In genomic region chr1:8866792-8867415, GRCh38 we compare ENCODE assay signal across 13 cellular contexts. TPM values are rescaled to one million over a fixed set of nuclear protein-coding genes. Genes with fewer than 3 reads are reported as not detected.
A peak's percentile ranks its signal among the peaks of the same experiment; 100 is the strongest.
DNase-seq lines count a peak whose midpoint lies in the region; ATAC-seq and TF ChIP-seq lines count a peak whose summit lies in the region.
"Had no signal": no experiment of that assay in that cellular context is flagged by ENCODE, and none has a peak within 500 bp of the region (broad histone marks: within the 10 kb centered on the region; RNA-seq: fewer than 3 reads in every experiment).

No MANE protein-coding gene starts in this region.

- intact Hi-C loops in CD4-positive, alpha-beta memory T cell (cut with micrococcal nuclease): no loop called here

- TF ChIP-seq CTCF in nephron progenitor cell (IDR thresholded peaks at IDR 0.05): no peak

- no peaks in the 10 kb centered on the region for H3K9me3 Mint-ChIP-seq in activated T-cell treated with anti-CD3 and anti-CD28 coated beads, Interleukin-2, amount 50 U/mL, for 4 hours
- no peaks in the 10 kb centered on the region for H3K9me3 Mint-ChIP-seq in nephron progenitor cell
- no peaks in the 10 kb centered on the region for H3K9me3 Mint-ChIP-seq in CD4-positive, alpha-beta memory T cell

- H3K4me1 Mint-ChIP-seq in activated T-cell treated with anti-CD3 and anti-CD28 coated beads, Interleukin-2, amount 50 U/mL, for 4 hours (ENCODE audit: low read depth): peaks cover 42% of the 10 kb centered on the region
- peaks cover 51% of the 10 kb centered on the region for H3K4me1 Mint-ChIP-seq in nephron progenitor cell
- peaks cover 10 to 31% (median 17%) of the 10 kb centered on the region in 4 donors for H3K4me1 Mint-ChIP-seq in CD4-positive, alpha-beta memory T cell

- peak; percentile 77 for DNase-seq in activated CD4-positive, alpha-beta T cell treated with anti-CD3 and anti-CD28 coated beads for 48 hours
- no peak for DNase-seq in activated CD4-positive, alpha-beta T cell treated with anti-CD3 and anti-CD28 coated beads for 1 hour
- DNase-seq in activated T-cell treated with anti-CD3 and anti-CD28 coated beads, Interleukin-2, amount 50 U/mL, for 4 hours: no peak
- no peak for DNase-seq in nephron progenitor cell
- DNase-seq in NCI-H2196 (lab: John Stamatoyannopoulos, UW; ENCODE audit: unreplicated experiment): no peak
- DNase-seq in CD4-positive, alpha-beta memory T cell: no peak
- DNase-seq: DMS53, KBM-7, kidney, NCI-H1694 treated with DMSO at 0.1 percent for 48 hours, NCI-H748 treated with DMSO at 0.1 percent for 48 hours had no signal

- TF ChIP-seq POLR2A in GM18505 (IDR thresholded peaks at IDR 0.05; ENCODE audit: borderline replicate concordance, extremely low read depth, insufficient read depth, insufficient read length): peak; percentile 48

- H3K4me3 Mint-ChIP-seq in activated T-cell treated with anti-CD3 and anti-CD28 coated beads, Interleukin-2, amount 50 U/mL, for 4 hours: no peak overlapping the region
- no peak overlapping the region for H3K4me3 Mint-ChIP-seq in nephron progenitor cell
- H3K4me3 Mint-ChIP-seq in CD4-positive, alpha-beta memory T cell: no peak overlapping the region

- no peaks in the 10 kb centered on the region for H3K27me3 Mint-ChIP-seq in activated T-cell treated with anti-CD3 and anti-CD28 coated beads, Interleukin-2, amount 50 U/mL, for 4 hours (ENCODE audit: low read depth)
- no peaks in the 10 kb centered on the region for H3K27me3 Mint-ChIP-seq in nephron progenitor cell (ENCODE audit: low read depth, poor library complexity)
- H3K27me3 Mint-ChIP-seq in CD4-positive, alpha-beta memory T cell: no peaks in the 10 kb centered on the region

- no peaks in the 10 kb centered on the region for H3K9me3 ChIP-seq in CD4-positive, alpha-beta memory T cell (ENCODE audit: control insufficient read depth in 1 of 2, low read length in 2 of 2)

- H3K27ac ChIP-seq in CD4-positive, alpha-beta memory T cell (ENCODE audit: low read depth, low read length): no peak overlapping the region

- CTCF ChIA-PET in CD4-positive, alpha-beta memory T cell (lab: Charles Lee; ENCODE audit: partially characterized antibody): interaction anchor here (2.5 to 12.6 kb wide), 3 partner anchors 8 to 18 kb away, joined by 12 to 118 read pairs (median 13); partner anchors contain the start of gene ENO1

- H3K36me3 ChIP-seq in CD4-positive, alpha-beta memory T cell (ENCODE audit: insufficient read depth, low read length): peaks cover 91% of the 10 kb centered on the region

- no peak for ATAC-seq in GM18505 (IDR thresholded peaks at IDR 0.05; ENCODE audit: unreplicated experiment)
- peak; percentile 29 to 49 for ATAC-seq in activated T-cell treated with anti-CD3 and anti-CD28 coated beads, Interleukin-2, amount 50 U/mL, for 4 hours
- no peak for ATAC-seq in HG03280 (IDR thresholded peaks at IDR 0.05; ENCODE audit: unreplicated experiment)

- H3K27ac Mint-ChIP-seq in nephron progenitor cell: peak overlapping the region; percentile 91
- H3K27ac Mint-ChIP-seq in CD4-positive, alpha-beta memory T cell: peak overlapping the region in 2 of 7 donors; percentile 72 to 73

- peaks cover 2% of the 10 kb centered on the region for H3K4me1 ChIP-seq in CD4-positive, alpha-beta memory T cell (ENCODE audit: insufficient read depth, low read length)

- POLR2A ChIA-PET in CD4-positive, alpha-beta memory T cell (lab: Charles Lee; ENCODE audit: partially characterized antibody): interaction anchor here (0.5 to 5.9 kb wide), 2 partner anchors 11 to 541 kb away, joined by 3 to 27 read pairs; partner anchors contain the start of gene ENO1

- peaks cover 66% of the 10 kb centered on the region for H3K36me3 Mint-ChIP-seq in activated T-cell treated with anti-CD3 and anti-CD28 coated beads, Interleukin-2, amount 50 U/mL, for 4 hours (ENCODE audit: insufficient read depth)
- peaks cover 89% of the 10 kb centered on the region for H3K36me3 Mint-ChIP-seq in nephron progenitor cell (ENCODE audit: low read depth)
- peaks cover 71 to 91% of the 10 kb centered on the region in 2 donors for H3K36me3 Mint-ChIP-seq in CD4-positive, alpha-beta memory T cell

- H3K27me3 ChIP-seq in CD4-positive, alpha-beta memory T cell (ENCODE audit: insufficient read depth, low read length): no peaks in the 10 kb centered on the region

- no peak overlapping the region for H3K4me3 ChIP-seq in CD4-positive, alpha-beta memory T cell (ENCODE audit: low read length in 2 of 2)

RNA-seq across cellular contexts. Expression of gene ENO1, which starts 11.6 kb away (rescaled TPM):
- 1,000 to 10,000 TPM; 3,836 to 4,068 (median 3,869) TPM for total RNA-seq in activated T-cell treated with anti-CD3 and anti-CD28 coated beads, Interleukin-2, amount 50 U/mL, for 4 hours
- total RNA-seq in CD4-positive, alpha-beta memory T cell: 100 to 1,000 TPM; 291 to 305 TPM
- 1,000 to 10,000 TPM; 1,071 to 1,157 TPM for polyA plus RNA-seq in CD4-positive, alpha-beta memory T cell

RNA-seq across cellular contexts. Expression of gene RERE, which starts 49.5 kb away (rescaled TPM):
- total RNA-seq in activated T-cell treated with anti-CD3 and anti-CD28 coated beads, Interleukin-2, amount 50 U/mL, for 4 hours: 10 to 100 TPM; 40.5 to 53.4 (median 47.8) TPM
- total RNA-seq in CD4-positive, alpha-beta memory T cell: 100 to 1,000 TPM; 104 to 117 TPM
- polyA plus RNA-seq in CD4-positive, alpha-beta memory T cell: 10 to 100 TPM in 1 of 2 donors, under 1 TPM in 1; 0.38 to 17.1 TPM

Comparison
In these comparisons a context has a peak if more than half of its experiments do, and no peak if none do; other contexts are left out.
1. ATAC-seq: peak in activated T-cell treated with anti-CD3 and anti-CD28 coated beads, Interleukin-2, amount 50 U/mL, for 4 hours (2 of 2); none in GM18505 (single experiment) and HG03280 (single experiment).
2. RNA of gene ENO1, which starts 11.6 kb away (total RNA-seq): 3,836 to 4,068 TPM in activated T-cell treated with anti-CD3 and anti-CD28 coated beads, Interleukin-2, amount 50 U/mL, for 4 hours; 291 to 305 TPM in CD4-positive, alpha-beta memory T cell; every median in the first group is over 10 times any median in the second.